3 cellular contexts compared by ENCODE assay signal in genomic region chr14:75649773-75650172, GRCh38.
TF ChIP-seq lines count a peak whose summit lies in the region.

No MANE protein-coding gene starts in this region.

TF ChIP-seq in A549, 52 proteins besides CTCF, POLR2A, EP300 and RAD21 (continued from another document):
- TF ChIP-seq CHD4 (IDR thresholded peaks at IDR 0.05; ENCODE audit: borderline replicate concordance) (no peak), PHF8 (IDR thresholded peaks at IDR 0.05; ENCODE audit: borderline replicate concordance, low read depth) (no peak), BHLHE40 (IDR thresholded peaks at IDR 0.05; ENCODE audit: low read depth, low read length) (no peak), POLR2AphosphoS2 (conservative IDR thresholded peaks at IDR 0.05; ENCODE audit: low read length) (no peak), MAX (IDR thresholded peaks at IDR 0.05) (no peak), CBX8 (IDR thresholded peaks at IDR 0.05) (no peak), HDAC2 (IDR thresholded peaks at IDR 0.05) (no peak), REST (IDR thresholded peaks at IDR 0.05) (no peak), FOSB (CRISPR knock-in tag; IDR thresholded peaks at IDR 0.05) (no peak)

TF ChIP-seq in WTC11, 78 proteins besides CTCF, POLR2A, EP300 and RAD21 (continued from another document):
- no peak for TF ChIP-seq FOXP4 (CRISPR knock-in tag; IDR thresholded peaks at IDR 0.05)

TF ChIP-seq in liver, 16 proteins besides CTCF, POLR2A, EP300 and RAD21 (continued from another document):
- TF ChIP-seq ATF3 (IDR thresholded peaks at IDR 0.05) = no peak
- no peak for TF ChIP-seq YY1 (IDR thresholded peaks at IDR 0.05)
- no peak for TF ChIP-seq EGR1 (IDR thresholded peaks at IDR 0.05; ENCODE audit: low read depth in 2 of 2)
- TF ChIP-seq GABPA (IDR thresholded peaks at IDR 0.05 in 1 of 2, conservative IDR thresholded peaks at IDR 0.05 in 1 of 2) = no peak
- no peak for TF ChIP-seq FOXA1 (IDR thresholded peaks at IDR 0.05)
- TF ChIP-seq JUND (IDR thresholded peaks at IDR 0.05) = no peak
- no peak for TF ChIP-seq RXRA (IDR thresholded peaks at IDR 0.05)
- TF ChIP-seq TAF1 (conservative IDR thresholded peaks at IDR 0.05) = no peak
- no peak for TF ChIP-seq MAX (IDR thresholded peaks at IDR 0.05)
- TF ChIP-seq NR2F2 (IDR thresholded peaks at IDR 0.05) = no peak
- TF ChIP-seq ZBTB33 (IDR thresholded peaks at IDR 0.05) = no peak
- no peak for TF ChIP-seq HNF4A (conservative IDR thresholded peaks at IDR 0.05)
